In genomic region chr7:158847451-158847866, GRCh38 we compare ENCODE assay signal across 10 cellular contexts. TPM values are rescaled to one million over a fixed set of nuclear protein-coding genes. Genes with fewer than 3 reads are reported as not detected.
DNase-seq lines count a peak whose midpoint lies in the region; ATAC-seq and TF ChIP-seq lines count a peak whose summit lies in the region.
"Had no signal": no experiment of that assay in that cellular context is flagged by ENCODE, and none has a peak within 500 bp of the region (broad histone marks: within the 10 kb centered on the region; RNA-seq: fewer than 3 reads in every experiment).

No MANE protein-coding gene starts in this region.

- TF ChIP-seq CTCF in WI38 (IDR thresholded peaks at IDR 0.05; ENCODE audit: low read depth, low read length) (no peak), gastrocnemius medialis (IDR thresholded peaks at IDR 0.05 in 4 of 5, conservative IDR thresholded peaks at IDR 0.05 in 1 of 5) (no peak)

- DNase-seq in fibroblast of peridontal ligament (ENCODE audit: extremely low read depth) (peak; percentile 65), gastrocnemius medialis (no peak), occipital lobe (lab: John Stamatoyannopoulos, UW) (no peak), OCI-M2 (lab: John Stamatoyannopoulos, UW; ENCODE audit: unreplicated experiment) (no peak), HUDEP-2 (lab: John Stamatoyannopoulos, UW; ENCODE audit: unreplicated experiment in 76 of 76) (no peak)
- DNase-seq: effector CD4-positive, alpha-beta T cell; NCI-H2029 treated with DMSO at 0.1 percent for 48 hours had no signal

- no peak for TF ChIP-seq POLR2A in gastrocnemius medialis (IDR thresholded peaks at IDR 0.05)

- H3K4me3 ChIP-seq in WI38 (ENCODE audit: low read depth, low read length) (0 out of 2 replicates have a peak overlapping the region, but pooled peaks have one; percentile 1), gastrocnemius medialis (peak overlapping the region; percentile 24 to 33 (median 26))

- intact Hi-C loops in gastrocnemius medialis (cut with DNase I; ENCODE audit: low total_unique reads) = no loop called here

- peaks cover 0 to 12% of the 10 kb centered on the region in 2 donors for H3K4me1 ChIP-seq in gastrocnemius medialis

- peak overlapping the region; percentile 11 to 53 (median 36) for H3K27ac ChIP-seq in gastrocnemius medialis

- no peaks in the 10 kb centered on the region for H3K27me3 ChIP-seq in gastrocnemius medialis

- H3K36me3 ChIP-seq in gastrocnemius medialis = no peaks in the 10 kb centered on the region

- no peaks in the 10 kb centered on the region for H3K9me3 ChIP-seq in gastrocnemius medialis

- ATAC-seq in GM18519 (IDR thresholded peaks at IDR 0.05; ENCODE audit: low FRiP score, unreplicated experiment) (peak; percentile 31), gastrocnemius medialis (peak; percentile 63 to 80), HG03469 (IDR thresholded peaks at IDR 0.05; ENCODE audit: unreplicated experiment) (no peak)

- in situ Hi-C loops in gastrocnemius medialis (cut with MboI; ENCODE audit: low sequenced_read_pairs in 4 of 4) = loop anchor here in 1 of 4 donors (25.0 kb wide), 1 partner anchor 135 kb away; the partner anchor contains the start of gene NCAPG2

RNA-seq across cellular contexts. Expression of gene DYNC2I1, which starts 8.9 kb away (rescaled TPM):
- 10 to 100 TPM in 3 of 4 donors, 1 to 10 TPM in 1; 7.8 to 16.6 (median 11.0) TPM for total RNA-seq in gastrocnemius medialis
- total RNA-seq in occipital lobe = 12.5 TPM

RNA-seq across cellular contexts. Expression of gene ESYT2, which starts 18.1 kb away (rescaled TPM):
- total RNA-seq in gastrocnemius medialis = 100 to 1,000 TPM in 1 of 4 donors, 10 to 100 TPM in 3; 67.5 to 106 (median 74.7) TPM
- total RNA-seq in occipital lobe = 125 TPM
